ENCODE assay signal across 22 cellular contexts in genomic region chr6:133277228-133277894, GRCh38.
"Had no signal": no experiment of that assay in that cellular context is flagged by ENCODE, and none has a peak within 500 bp of the region (broad histone marks: within the 10 kb centered on the region; RNA-seq: fewer than 3 reads in every experiment).

No MANE protein-coding gene starts in this region.

- H3K4me2 ChIP-seq: hepatocyte had no signal

- H3K27ac ChIP-seq: epithelial cell of prostate, esophagus muscularis mucosa, hepatocyte, left ventricle myocardium inferior, neutrophil, ovary, suprapubic skin, thyroid gland had no signal

- DNase-seq: effector memory CD4-positive, alpha-beta T cell; head of caudate nucleus; kidney; left cardiac atrium; left ventricle myocardium inferior; mesenchymal stem cell; midbrain; naive B cell; ovary; right cardiac atrium; small intestine; stimulated activated CD4-positive, alpha-beta T cell treated with anti-CD3 and anti-CD28 coated beads, Interleukin-4, amount 100 ng/mL, for 1 hour; stimulated activated CD8-positive, alpha-beta memory T cell treated with anti-CD3 and anti-CD28 coated beads, Interleukin-4, amount 100 ng/mL, for 48 hours; stimulated activated naive CD8-positive, alpha-beta T cell treated with anti-CD3 and anti-CD28 coated beads, Interleukin-15, Interleukin-2, amounts not matched to agents 100 U/mL and 50 U/mL, for 24 hours; thyroid gland had no signal

- H3K27me3 ChIP-seq: esophagus muscularis mucosa, hepatocyte, neutrophil, ovary, suprapubic skin, thyroid gland had no signal

- H3K4me3 ChIP-seq: esophagus muscularis mucosa, hepatocyte, left ventricle myocardium inferior, lung, ovary, suprapubic skin, thyroid gland had no signal

- H3K36me3 ChIP-seq: esophagus muscularis mucosa, left ventricle myocardium inferior, neutrophil, ovary, suprapubic skin, thyroid gland had no signal

- H3K4me1 ChIP-seq: esophagus muscularis mucosa, left ventricle myocardium inferior, suprapubic skin, thyroid gland had no signal

- H3K79me2 ChIP-seq: hepatocyte had no signal

- H2AFZ ChIP-seq: hepatocyte had no signal

- H3K9me3 ChIP-seq: esophagus muscularis mucosa, left ventricle myocardium inferior, neutrophil, ovary, suprapubic skin, thyroid gland had no signal

- ATAC-seq: left cardiac atrium; right cardiac atrium; stimulated activated effector memory CD8-positive, alpha-beta T cell treated with anti-CD3 and anti-CD28 coated beads, Interleukin-12 subunit alpha, Interleukin-12 subunit beta, amount 100 ng/mL, for 72 hours; stimulated activated naive CD8-positive, alpha-beta T cell treated with anti-CD3 and anti-CD28 coated beads, Interleukin-15, Interleukin-2, amounts not matched to agents 100 U/mL and 50 U/mL, for 24 hours had no signal
